In genomic region chr17:45315583-45316270, GRCh38 we compare ENCODE assay signal across 8 cellular contexts. TPM values are rescaled to one million over a fixed set of nuclear protein-coding genes. Genes with fewer than 3 reads are reported as not detected.
DNase-seq lines count a peak whose midpoint lies in the region; ATAC-seq and TF ChIP-seq lines count a peak whose summit lies in the region.

No MANE protein-coding gene starts in this region.

- intact Hi-C loops in activated naive CD4-positive, alpha-beta T cell treated with anti-CD3 and anti-CD28 coated beads for 36 hours (cut with micrococcal nuclease), result loop anchor here (2.0 to 10.0 kb wide), 3 partner anchors 31 to 343 kb away; partner anchors contain the start of gene NMT1
- intact Hi-C loops in lower leg skin (cut with DNase I; ENCODE audit: low total_unique reads), result no loop called here
- intact Hi-C loops in transverse colon (cut with DNase I; ENCODE audit: low total_unique reads), result loop anchor here (5.0 kb wide), 1 partner anchor 38 kb away; no protein-coding TSS in a partner anchor

- peak overlapping the region; percentile 45 for H3K4me3 ChIP-seq in lower leg skin (ENCODE audit: low read depth, poor library complexity, severe bottlenecking)
- peak overlapping the region; percentile 59 to 90 (median 64) for H3K4me3 ChIP-seq in transverse colon

- in situ Hi-C loops in transverse colon (cut with MboI; ENCODE audit: low pct_ligation_motif_present in 1 of 4, low pct_unique_long_range_greater_than_20kb in 1 of 4, low sequenced_read_pairs in 3 of 4), result no loop called here

- H3K36me3 Mint-ChIP-seq in activated naive CD4-positive, alpha-beta T cell treated with anti-CD3 and anti-CD28 coated beads for 36 hours (ENCODE audit: low read depth), result peaks cover 45% of the 10 kb centered on the region

- CTCF ChIA-PET in activated naive CD4-positive, alpha-beta T cell treated with anti-CD3 and anti-CD28 coated beads for 36 hours (lab: Charles Lee), result interaction anchor here (1.0 to 4.7 kb wide), 8 partner anchors 20 to 180 kb away, joined by 3 to 43 read pairs (median 4); partner anchors contain the start of genes ACBD4 and HEXIM1

- H3K27ac ChIP-seq in angular gyrus (ENCODE audit: low read depth, low read length), result peak overlapping the region; percentile 78
- H3K27ac ChIP-seq in transverse colon, result peak overlapping the region; percentile 99 to 100 (median 100)

- TF ChIP-seq EP300 in transverse colon (IDR thresholded peaks at IDR 0.05; ENCODE audit: low read depth), result no peak

- TF ChIP-seq POLR2A in lower leg skin (IDR thresholded peaks at IDR 0.05) (no peak), transverse colon (IDR thresholded peaks at IDR 0.05) (no peak)

- H3K27ac Mint-ChIP-seq in activated naive CD4-positive, alpha-beta T cell treated with anti-CD3 and anti-CD28 coated beads for 36 hours, result peak overlapping the region; percentile 99

- no peaks in the 10 kb centered on the region for H3K9me3 ChIP-seq in transverse colon

- 10 to 17% methylated on average over 8 of the region's 8 CpGs for WGBS in lower leg skin, 2 donors
- WGBS in transverse colon (ENCODE audit: low coverage in 1 of 2), 2 donors, result 5 to 19% methylated on average over 5 to 8 of the region's 8 CpGs

- no peak for TF ChIP-seq CTCF in lower leg skin (IDR thresholded peaks at IDR 0.05)
- no peak for TF ChIP-seq CTCF in transverse colon (IDR thresholded peaks at IDR 0.05)

- H3K4me1 ChIP-seq in transverse colon, result peaks cover 40 to 87% (median 84%) of the 10 kb centered on the region in 4 donors

- no peak for DNase-seq in activated naive CD4-positive, alpha-beta T cell treated with anti-CD3 and anti-CD28 coated beads for 36 hours
- no peak for DNase-seq in activated naive CD4-positive, alpha-beta T cell treated with Interleukin-2 at 50 U/mL for 16 hours
- DNase-seq in lower leg skin (ENCODE audit: low spot score in 2 of 2) (no peak), transverse colon (no peak), HPDE6-E6E7 (ENCODE audit: extremely low spot score) (no peak), SW480 (ENCODE audit: low spot score) (no peak)

- ATAC-seq in GM21367 (IDR thresholded peaks at IDR 0.05; ENCODE audit: unreplicated experiment), result no peak

- no peaks in the 10 kb centered on the region for H3K27me3 ChIP-seq in transverse colon

- H3K27me3 Mint-ChIP-seq in activated naive CD4-positive, alpha-beta T cell treated with anti-CD3 and anti-CD28 coated beads for 36 hours (ENCODE audit: low read depth), result no peaks in the 10 kb centered on the region

- peak overlapping the region; percentile 87 for H3K4me3 Mint-ChIP-seq in activated naive CD4-positive, alpha-beta T cell treated with anti-CD3 and anti-CD28 coated beads for 36 hours

- H3K4me1 Mint-ChIP-seq in activated naive CD4-positive, alpha-beta T cell treated with anti-CD3 and anti-CD28 coated beads for 36 hours (ENCODE audit: low read depth), result peaks cover 67% of the 10 kb centered on the region

- no peaks in the 10 kb centered on the region for H3K9me3 Mint-ChIP-seq in activated naive CD4-positive, alpha-beta T cell treated with anti-CD3 and anti-CD28 coated beads for 36 hours

- no peaks in the 10 kb centered on the region for H3K36me3 ChIP-seq in transverse colon

RNA-seq across cellular contexts. Expression of gene MAP3K14, which starts 1.1 kb away (rescaled TPM):
- total RNA-seq in activated naive CD4-positive, alpha-beta T cell treated with anti-CD3 and anti-CD28 coated beads for 36 hours, result 10 to 100 TPM; 45.5 to 52.0 TPM
- total RNA-seq in lower leg skin (10 to 100 TPM in 3 of 4 donors, 1 to 10 TPM in 1; 8.1 to 13.0 (median 11.0) TPM), transverse colon (10 to 100 TPM; 13.0 to 33.7 (median 18.7) TPM)

RNA-seq across cellular contexts. Expression of gene SPATA32, which starts 53.8 kb away (rescaled TPM):
- under 1 TPM in 1 of 2 experiments, not detected in 1; 0.12 TPM for total RNA-seq in activated naive CD4-positive, alpha-beta T cell treated with anti-CD3 and anti-CD28 coated beads for 36 hours
- total RNA-seq in lower leg skin (not detected), transverse colon (under 1 TPM in 1 of 4 donors, not detected in 3; 0.48 TPM)
